1 cellular context compared by ENCODE assay signal in the genomic region with DNA sequence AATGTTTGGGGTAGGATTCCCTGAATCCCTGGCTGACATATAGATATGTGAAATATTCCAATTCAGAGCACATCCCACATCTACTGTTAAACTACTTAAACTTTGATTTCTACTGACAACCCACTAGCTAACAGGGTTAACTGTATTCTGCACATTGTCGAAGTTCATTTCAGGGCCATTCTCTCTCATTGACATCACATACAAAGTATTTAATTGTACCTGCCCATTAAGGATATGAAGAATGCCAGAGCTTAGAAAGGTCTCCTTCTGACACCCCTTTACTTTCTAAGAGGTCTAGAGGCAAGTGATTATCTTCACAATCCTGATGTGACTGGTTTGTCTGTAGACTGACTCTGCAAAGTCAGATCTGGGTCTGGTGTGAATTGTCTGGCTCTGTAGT.
TF ChIP-seq lines count a peak whose summit lies in the region.

No MANE protein-coding gene starts in this region.

TF ChIP-seq in SK-N-SH, 30 proteins besides CTCF, POLR2A, EP300 and RAD21 (continued from another document):
- TF ChIP-seq, protein P1, sequence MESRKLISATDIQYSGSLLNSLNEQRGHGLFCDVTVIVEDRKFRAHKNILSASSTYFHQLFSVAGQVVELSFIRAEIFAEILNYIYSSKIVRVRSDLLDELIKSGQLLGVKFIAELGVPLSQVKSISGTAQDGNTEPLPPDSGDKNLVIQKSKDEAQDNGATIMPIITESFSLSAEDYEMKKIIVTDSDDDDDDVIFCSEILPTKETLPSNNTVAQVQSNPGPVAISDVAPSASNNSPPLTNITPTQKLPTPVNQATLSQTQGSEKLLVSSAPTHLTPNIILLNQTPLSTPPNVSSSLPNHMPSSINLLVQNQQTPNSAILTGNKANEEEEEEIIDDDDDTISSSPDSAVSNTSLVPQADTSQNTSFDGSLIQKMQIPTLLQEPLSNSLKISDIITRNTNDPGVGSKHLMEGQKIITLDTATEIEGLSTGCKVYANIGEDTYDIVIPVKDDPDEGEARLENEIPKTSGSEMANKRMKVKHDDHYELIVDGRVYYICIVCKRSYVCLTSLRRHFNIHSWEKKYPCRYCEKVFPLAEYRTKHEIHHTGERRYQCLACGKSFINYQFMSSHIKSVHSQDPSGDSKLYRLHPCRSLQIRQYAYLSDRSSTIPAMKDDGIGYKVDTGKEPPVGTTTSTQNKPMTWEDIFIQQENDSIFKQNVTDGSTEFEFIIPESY (IDR thresholded peaks at IDR 0.05; ENCODE audit: borderline replicate concordance, low read depth), result no peak
- TF ChIP-seq RFX5 (IDR thresholded peaks at IDR 0.05; ENCODE audit: low read length), result no peak
- no peak for TF ChIP-seq ELF1 (IDR thresholded peaks at IDR 0.05)
- TF ChIP-seq SIN3A (IDR thresholded peaks at IDR 0.05; ENCODE audit: borderline replicate concordance, low read depth, low read length), result no peak
